19 cellular contexts compared by ENCODE assay signal in genomic region chr1:215376544-215377264, GRCh38.
DNase-seq lines count a peak whose midpoint lies in the region; ATAC-seq, FAIRE-seq and TF ChIP-seq lines count a peak whose summit lies in the region.
"Had no signal": no experiment of that assay in that cellular context is flagged by ENCODE, and none has a peak within 500 bp of the region (broad histone marks: within the 10 kb centered on the region; RNA-seq: fewer than 3 reads in every experiment).

No MANE protein-coding gene starts in this region.

- H3K27ac ChIP-seq in HepG2 (ENCODE audit: extremely low read length, insufficient read depth, low read length) (no peak overlapping the region), right lobe of liver (no peak overlapping the region), SJCRH30 (no peak overlapping the region), tibial artery (no peak overlapping the region)
- H3K27ac ChIP-seq: adrenal gland, left ventricle myocardium inferior, SK-N-MC, upper lobe of left lung had no signal

- intact Hi-C loops in HepG2 (cut with micrococcal nuclease; ENCODE audit: unreplicated experiment): no loop called here
- intact Hi-C loops in right lobe of liver (cut with DNase I): no loop called here
- intact Hi-C loops in tibial artery (cut with DNase I; ENCODE audit: low total_unique reads): no loop called here
- intact Hi-C loops in activated naive CD4-positive, alpha-beta T cell treated with anti-CD3 and anti-CD28 coated beads for 36 hours (cut with micrococcal nuclease): no loop called here

- H3K27me3 ChIP-seq in HepG2 (ENCODE audit: control insufficient read depth in 1 of 2, insufficient read depth in 2 of 2, low read length in 2 of 2): no peaks in the 10 kb centered on the region
- no peaks in the 10 kb centered on the region for H3K27me3 ChIP-seq in right lobe of liver
- no peaks in the 10 kb centered on the region for H3K27me3 ChIP-seq in SJCRH30
- no peaks in the 10 kb centered on the region for H3K27me3 ChIP-seq in tibial artery
- H3K27me3 ChIP-seq: adrenal gland, upper lobe of left lung had no signal

- in situ Hi-C loops in HepG2 (cut with HindIII; ENCODE audit: extremely low pct_ligation_motif_present, low pct_unique_long_range_greater_than_20kb): no loop called here

- TF ChIP-seq CTCF in HepG2 (CRISPR knock-in tag; IDR thresholded peaks at IDR 0.05) (no peak), right lobe of liver (IDR thresholded peaks at IDR 0.05) (no peak), tibial artery (IDR thresholded peaks at IDR 0.05) (no peak)

- H3K4me3 ChIP-seq in HepG2 (replicated peaks in 1 of 3; ENCODE audit: insufficient read depth in 1 of 3, low read depth in 2 of 3, low read length in 3 of 3) (no peak overlapping the region), right lobe of liver (no peak overlapping the region), SJCRH30 (no peak overlapping the region), tibial artery (no peak overlapping the region)
- H3K4me3 ChIP-seq: adrenal gland, left ventricle myocardium inferior, SK-N-MC, upper lobe of left lung had no signal

- no peaks in the 10 kb centered on the region for H4K20me1 ChIP-seq in HepG2 (ENCODE audit: insufficient read depth, low read length)

- ATAC-seq in HepG2: no peak
- no peak for ATAC-seq in right lobe of liver
- no peak for ATAC-seq in HG03135 (IDR thresholded peaks at IDR 0.05; ENCODE audit: unreplicated experiment)
- ATAC-seq: HCT116, PC-3 had no signal

- H3K4me1 ChIP-seq in HepG2 (ENCODE audit: insufficient read depth, low read length) (peaks cover 8% of the 10 kb centered on the region; the same call in 1 of the 2 replicates), right lobe of liver (no peaks in the 10 kb centered on the region), SJCRH30 (no peaks in the 10 kb centered on the region; the same call in 1 of the 2 replicates), tibial artery (no peaks in the 10 kb centered on the region)
- H3K4me1 ChIP-seq: adrenal gland, left ventricle myocardium inferior, upper lobe of left lung had no signal

- CTCF ChIA-PET in HepG2 (lab: Yijun Ruan, JAX; ENCODE audit: low intra/inter-chr PET ratio, low total read pairs): no interaction called here
- CTCF ChIA-PET in activated naive CD4-positive, alpha-beta T cell treated with anti-CD3 and anti-CD28 coated beads for 36 hours (lab: Charles Lee): no interaction called here

- no peaks in the 10 kb centered on the region for H3K79me2 ChIP-seq in HepG2 (ENCODE audit: insufficient read depth, low read length)

- TF ChIP-seq EP300 in HepG2 (IDR thresholded peaks at IDR 0.05; ENCODE audit: low read depth in 2 of 2, low read length in 2 of 2) (no peak), HepG2 (CRISPR knock-in tag; IDR thresholded peaks at IDR 0.05; ENCODE audit: borderline replicate concordance) (no peak)

- 0% methylated on average over 2 of the region's 2 CpGs for WGBS in HepG2 (ENCODE audit: low lambda C conversion rate)
- WGBS in right lobe of liver (ENCODE audit: insufficient coverage, low coverage, low lambda C conversion rate, missing lambda C conversion rate): 52% methylated on average over 2 of the region's 2 CpGs

- no peak overlapping the region for H2AFZ ChIP-seq in HepG2 (ENCODE audit: low read length)

- H3K4me1 Mint-ChIP-seq in activated naive CD4-positive, alpha-beta T cell treated with anti-CD3 and anti-CD28 coated beads for 36 hours (ENCODE audit: low read depth): no peaks in the 10 kb centered on the region

- DNase-seq in HepG2 (ENCODE audit: low spot score) (no peak), right lobe of liver (no peak), SJCRH30 (peak; percentile 32 to 54), fibroblast of peridontal ligament (ENCODE audit: extremely low read depth) (peak; percentile 92), urothelium cell line (ENCODE audit: low spot score) (peak; percentile 12), tibial artery (no peak)
- no peak for DNase-seq in activated naive CD4-positive, alpha-beta T cell treated with anti-CD3 and anti-CD28 coated beads for 36 hours
- DNase-seq: adrenal gland; COR-L47; left ventricle myocardium inferior; NCI-H82; PC-3; stimulated activated CD4-positive, alpha-beta T cell treated with anti-CD3 and anti-CD28 coated beads, Interleukin-15, amount 100 ng/mL, for 24 hours; stimulated activated naive CD4-positive, alpha-beta T cell; T1000; upper lobe of left lung had no signal

- POLR2A ChIA-PET in HepG2 (lab: Yijun Ruan, JAX): no interaction called here

- H3K9me3 Mint-ChIP-seq in activated naive CD4-positive, alpha-beta T cell treated with anti-CD3 and anti-CD28 coated beads for 36 hours: no peaks in the 10 kb centered on the region

- H3K4me2 ChIP-seq in HepG2 (ENCODE audit: low read depth, low read length): no peak overlapping the region

- no peak for TF ChIP-seq POLR2A in HepG2 (IDR thresholded peaks at IDR 0.05; ENCODE audit: insufficient read depth in 1 of 2, low read depth in 2 of 2, low read length in 2 of 2)
- TF ChIP-seq POLR2A in right lobe of liver (IDR thresholded peaks at IDR 0.05): no peak

- H3K9ac ChIP-seq in HepG2 (ENCODE audit: insufficient read depth, low read depth, low read length): no peak overlapping the region

- no peaks in the 10 kb centered on the region for H3K36me3 ChIP-seq in HepG2 (replicated peaks in 1 of 2; ENCODE audit: control insufficient read depth in 1 of 2, insufficient read depth in 2 of 2, low read length in 2 of 2)
- H3K36me3 ChIP-seq in right lobe of liver: no peaks in the 10 kb centered on the region
- H3K36me3 ChIP-seq in SJCRH30: no peaks in the 10 kb centered on the region
- H3K36me3 ChIP-seq in tibial artery: no peaks in the 10 kb centered on the region
- H3K36me3 ChIP-seq: adrenal gland, left ventricle myocardium inferior, upper lobe of left lung had no signal

- no peak for TF ChIP-seq RAD21 in HepG2 (CRISPR knock-in tag; IDR thresholded peaks at IDR 0.05)

- no peaks in the 10 kb centered on the region for H3K36me3 Mint-ChIP-seq in activated naive CD4-positive, alpha-beta T cell treated with anti-CD3 and anti-CD28 coated beads for 36 hours (ENCODE audit: low read depth)

- H3K27ac Mint-ChIP-seq in activated naive CD4-positive, alpha-beta T cell treated with anti-CD3 and anti-CD28 coated beads for 36 hours: no peak overlapping the region

- H3K27me3 Mint-ChIP-seq in activated naive CD4-positive, alpha-beta T cell treated with anti-CD3 and anti-CD28 coated beads for 36 hours (ENCODE audit: low read depth): peaks cover 3% of the 10 kb centered on the region

- no peak overlapping the region for H3K4me3 Mint-ChIP-seq in activated naive CD4-positive, alpha-beta T cell treated with anti-CD3 and anti-CD28 coated beads for 36 hours

- H3K9me3 ChIP-seq in HepG2 (ENCODE audit: low read length): no peaks in the 10 kb centered on the region
- H3K9me3 ChIP-seq in right lobe of liver: no peaks in the 10 kb centered on the region
- no peaks in the 10 kb centered on the region for H3K9me3 ChIP-seq in SJCRH30 (replicated peaks)
- no peaks in the 10 kb centered on the region for H3K9me3 ChIP-seq in tibial artery
- H3K9me3 ChIP-seq: adrenal gland, left ventricle myocardium inferior had no signal

- BruUV-seq in HepG2 (replicated peaks; lab: Mats Ljungman, UMichigan): no TSS peak

- no peak for FAIRE-seq in HepG2 (lab: Jason Lieb, UNC)
- no peak for FAIRE-seq in urothelium cell line (lab: Jason Lieb, UNC)

TF ChIP-seq in HepG2, 621 proteins besides CTCF, POLR2A, EP300 and RAD21:
- 0 out of 2 replicates have a peak, but pooled peaks have one; percentile 63 for TF ChIP-seq ZNF205 (CRISPR knock-in tag; IDR thresholded peaks at IDR 0.05)
- TF ChIP-seq ZNF639 (CRISPR knock-in tag; conservative IDR thresholded peaks at IDR 0.05): no peak
TF ChIP-seq in HepG2: peak in this region for 1.

Comparison
In these comparisons a context has a peak if more than half of its experiments do, and no peak if none do; other contexts are left out.
1. DNase-seq: peak in SJCRH30 (2 of 2), fibroblast of peridontal ligament (single experiment) and urothelium cell line (single experiment); none in HepG2 (single experiment), right lobe of liver (0 of 3), tibial artery (0 of 2) and activated naive CD4-positive, alpha-beta T cell treated with anti-CD3 and anti-CD28 coated beads for 36 hours (single experiment).